ENCODE assay signal across 10 cellular contexts in the genomic region with DNA sequence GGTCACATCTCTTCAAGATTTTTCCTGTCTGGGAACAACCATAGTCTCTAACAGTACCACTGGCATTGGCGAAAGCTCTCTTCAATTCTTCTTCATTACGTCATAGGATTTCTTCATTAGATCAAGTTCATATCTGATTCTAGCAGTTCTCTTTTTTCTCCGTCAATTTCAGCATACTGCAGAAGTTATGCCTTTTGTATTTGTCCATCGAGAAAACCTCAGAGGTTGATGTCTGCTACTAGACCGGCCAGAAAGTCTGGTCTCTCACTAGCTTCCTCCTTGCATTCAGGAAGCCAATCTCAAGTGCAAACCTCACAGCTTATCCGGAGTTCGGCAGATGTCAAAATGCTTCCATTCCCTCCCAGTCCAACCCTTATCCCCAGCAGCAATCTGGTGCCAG. TPM values are rescaled to one million over a fixed set of nuclear protein-coding genes. Genes with fewer than 3 reads are reported as not detected.
DNase-seq lines count a peak whose midpoint lies in the region; ATAC-seq and TF ChIP-seq lines count a peak whose summit lies in the region.
"Had no signal": no experiment of that assay in that cellular context is flagged by ENCODE, and none has a peak within 500 bp of the region (broad histone marks: within the 10 kb centered on the region; RNA-seq: fewer than 3 reads in every experiment).

No MANE protein-coding gene starts in this region.

- POLR2A ChIA-PET in HEK293T (lab: Yijun Ruan, JAX): no interaction called here

- H3K4me3 ChIP-seq in GM08714 (ENCODE audit: low read length): peak overlapping the region; percentile 53; the same call in 1 of the 2 replicates
- no peak overlapping the region for H3K4me3 ChIP-seq in right lobe of liver

- ATAC-seq in GM21786 (IDR thresholded peaks at IDR 0.05; ENCODE audit: unreplicated experiment) (peak; percentile 58), right lobe of liver (peak; percentile 31 to 43 (median 40))

- H3K27me3 ChIP-seq in right lobe of liver: no peaks in the 10 kb centered on the region

- H3K36me3 ChIP-seq in right lobe of liver: no peaks in the 10 kb centered on the region

- H3K27ac ChIP-seq in right lobe of liver: no peak overlapping the region

- CTCF ChIA-PET in HEK293T (lab: Yijun Ruan, JAX): interaction anchor here (0.9 kb wide), 1 partner anchor 168 kb away, joined by 4 read pairs; no protein-coding TSS in a partner anchor

- H3K4me1 ChIP-seq in right lobe of liver: peaks cover 0 to 23% (median 0%) of the 10 kb centered on the region in 4 donors

- 45% methylated on average over 7 of the region's 7 CpGs for WGBS in right lobe of liver (ENCODE audit: insufficient coverage, low coverage, low lambda C conversion rate, missing lambda C conversion rate)

- no peaks in the 10 kb centered on the region for H3K9me3 ChIP-seq in right lobe of liver

- DNase-seq in NCI-H69 (lab: John Stamatoyannopoulos, UW): peak; percentile 30
- no peak for DNase-seq in right lobe of liver
- DNase-seq in HEK293T (ENCODE audit: extremely low spot score): no peak
- DNase-seq in HCEC 1CT: no peak
- no peak for DNase-seq in mesenteric fat pad (ENCODE audit: low spot score)
- no peak for DNase-seq in activated CD4-positive, alpha-beta T cell treated with anti-CD3 and anti-CD28 coated beads for 48 hours
- DNase-seq: stimulated activated CD8-positive, alpha-beta memory T cell treated with anti-CD3 and anti-CD28 coated beads, Interleukin-4, amount 100 ng/mL, for 48 hours had no signal

- intact Hi-C loops in right lobe of liver (cut with DNase I): no loop called here

- TF ChIP-seq CTCF in right lobe of liver (IDR thresholded peaks at IDR 0.05): no peak

- TF ChIP-seq POLR2A in right lobe of liver (IDR thresholded peaks at IDR 0.05): no peak

TF ChIP-seq in HEK293T, 16 proteins besides CTCF, POLR2A, EP300 and RAD21:
- TF ChIP-seq CTBP1 (IDR thresholded peaks at IDR 0.05; ENCODE audit: borderline replicate concordance) (no peak), LEF1 (IDR thresholded peaks at IDR 0.05; ENCODE audit: borderline replicate concordance) (no peak), FOXK2 (IDR thresholded peaks at IDR 0.05) (no peak), L3MBTL2 (conservative IDR thresholded peaks at IDR 0.05) (no peak), FOXM1 (IDR thresholded peaks at IDR 0.05; ENCODE audit: borderline replicate concordance) (no peak), BHLHE40 (IDR thresholded peaks at IDR 0.05; ENCODE audit: borderline replicate concordance) (no peak), SP1 (IDR thresholded peaks at IDR 0.05) (no peak), ARNT (IDR thresholded peaks at IDR 0.05) (no peak), SUZ12 (IDR thresholded peaks at IDR 0.05) (no peak), HDGF (IDR thresholded peaks at IDR 0.05; ENCODE audit: borderline replicate concordance) (no peak), ELF4 (IDR thresholded peaks at IDR 0.05) (no peak), NFRKB (IDR thresholded peaks at IDR 0.05) (no peak), TARDBP (IDR thresholded peaks at IDR 0.05) (no peak), ZNF384 (IDR thresholded peaks at IDR 0.05) (no peak), FOXA1 (IDR thresholded peaks at IDR 0.05) (no peak)
- TF ChIP-seq, protein P1, sequence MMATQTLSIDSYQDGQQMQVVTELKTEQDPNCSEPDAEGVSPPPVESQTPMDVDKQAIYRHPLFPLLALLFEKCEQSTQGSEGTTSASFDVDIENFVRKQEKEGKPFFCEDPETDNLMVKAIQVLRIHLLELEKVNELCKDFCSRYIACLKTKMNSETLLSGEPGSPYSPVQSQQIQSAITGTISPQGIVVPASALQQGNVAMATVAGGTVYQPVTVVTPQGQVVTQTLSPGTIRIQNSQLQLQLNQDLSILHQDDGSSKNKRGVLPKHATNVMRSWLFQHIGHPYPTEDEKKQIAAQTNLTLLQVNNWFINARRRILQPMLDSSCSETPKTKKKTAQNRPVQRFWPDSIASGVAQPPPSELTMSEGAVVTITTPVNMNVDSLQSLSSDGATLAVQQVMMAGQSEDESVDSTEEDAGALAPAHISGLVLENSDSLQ (IDR thresholded peaks at IDR 0.05): no peak
TF ChIP-seq in HEK293T: peak in this region for 0.

RNA-seq across cellular contexts. Expression of a gene that starts 56.6 kb away (rescaled TPM):
- total RNA-seq in right lobe of liver: under 1 TPM in 2 of 6 experiments, not detected in 4; 0.06 to 0.42 TPM
- total RNA-seq in mesenteric fat pad: 0.48 TPM
- total RNA-seq: RPMI7951 had no signal
